7 cellular contexts compared by ENCODE assay signal in genomic region chr9:20186823-20187222, GRCh38.
"Had no signal": no experiment of that assay in that cellular context is flagged by ENCODE, and none has a peak within 500 bp of the region (broad histone marks: within the 10 kb centered on the region; RNA-seq: fewer than 3 reads in every experiment).

No MANE protein-coding gene starts in this region.

- H2AFZ ChIP-seq: GM23248 had no signal

- H3K4me1 ChIP-seq: HAP-1 had no signal

- H3K9me3 ChIP-seq: HAP-1 had no signal

- DNase-seq: GM23248, GOT3, H7, KG1 had no signal

- H3K4me3 ChIP-seq: GM23248, HAP-1, K562 had no signal

- H3K36me3 ChIP-seq: HAP-1 had no signal

- H3K9ac ChIP-seq: GM23248 had no signal

- H3K27ac ChIP-seq: GM23248 had no signal

- ATAC-seq: K562 had no signal

- FAIRE-seq: HTR-8/SVneo, K562 had no signal
